ENCODE assay signal across 8 cellular contexts in genomic region chr16:29862884-29863668, GRCh38. TPM values are rescaled to one million over a fixed set of nuclear protein-coding genes. Genes with fewer than 3 reads are reported as not detected.
DNase-seq lines count a peak whose midpoint lies in the region; ATAC-seq and TF ChIP-seq lines count a peak whose summit lies in the region.

CDIPT (minus strand) TSS chr16:29863226; CDS start chr16:29862857, 369 bp downstream.

- peak in 1 of 2 donors; percentile 38 for TF ChIP-seq POLR2A in Peyer's patch (IDR thresholded peaks at IDR 0.05)

- H3K4me1 ChIP-seq in Peyer's patch (peaks cover 6 to 19% (median 8%) of the 10 kb centered on the region in 4 donors), muscle layer of colon (ENCODE audit: insufficient read depth, low read length) (peaks cover 18% of the 10 kb centered on the region)

- peak; percentile 96 for DNase-seq in DMS79 treated with DMSO at 0.1 percent for 48 hours (lab: John Stamatoyannopoulos, UW)
- DNase-seq in Peyer's patch = peak; percentile 90 to 97 (median 91)
- DNase-seq in activated T-cell treated with anti-CD3 and anti-CD28 coated beads, Interleukin-2, amount 50 U/mL, for 48 hours = peak; percentile 95 to 97
- peak; percentile 78 for DNase-seq in stimulated activated CD8-positive, alpha-beta memory T cell treated with anti-CD3 and anti-CD28 coated beads, Interleukin-7, amount 100 ng/mL, for 24 hours (ENCODE audit: low read depth)

- H3K36me3 ChIP-seq in KOPT-K1 (ENCODE audit: insufficient read depth, low read length) (peaks cover 33% of the 10 kb centered on the region), Peyer's patch (peaks cover 0 to 33% (median 0%) of the 10 kb centered on the region in 3 donors), muscle layer of colon (ENCODE audit: insufficient read depth, low read length) (peaks cover 30% of the 10 kb centered on the region)

- peak in 5 of 6 experiments; percentile 26 to 79 (median 71) for TF ChIP-seq CTCF in Peyer's patch (IDR thresholded peaks at IDR 0.05)

- ATAC-seq in GM21723 (IDR thresholded peaks at IDR 0.05; ENCODE audit: unreplicated experiment) (peak; percentile 90), esophagus mucosa (peak; percentile 96)

- H3K27ac ChIP-seq in KOPT-K1 (ENCODE audit: low read depth, low read length, poor library complexity, severe bottlenecking) (peak within 1 kb of the TSS; percentile 94), Peyer's patch (peak within 1 kb of the TSS; percentile 82 to 96 (median 89)), muscle layer of colon (ENCODE audit: low read depth, low read length) (peak within 1 kb of the TSS; percentile 90)

- peak within 1 kb of the TSS; percentile 54 for H3K9ac ChIP-seq in muscle layer of colon (ENCODE audit: low read length)

- H3K9me3 ChIP-seq in KOPT-K1 (ENCODE audit: insufficient read depth, low read length, poor library complexity, severe bottlenecking) = no peaks in the 10 kb centered on the region
- no peaks in the 10 kb centered on the region for H3K9me3 ChIP-seq in Peyer's patch
- no peaks in the 10 kb centered on the region for H3K9me3 ChIP-seq in muscle layer of colon (ENCODE audit: low read length)

- peak within 1 kb of the TSS; percentile 94 to 99 (median 98) for H3K4me3 ChIP-seq in Peyer's patch
- peak within 1 kb of the TSS; percentile 77 to 84 for H3K4me3 ChIP-seq in muscle layer of colon (ENCODE audit: low read depth in 1 of 2, low read length in 2 of 2)

- H3K27me3 ChIP-seq in Peyer's patch (no peaks in the 10 kb centered on the region), muscle layer of colon (ENCODE audit: control insufficient read depth in 1 of 2, insufficient read depth in 2 of 2, low read length in 2 of 2) (no peaks in the 10 kb centered on the region)

RNA-seq across cellular contexts. Expression of gene CDIPT, which starts in this region (rescaled TPM):
- total RNA-seq in Peyer's patch (100 to 1,000 TPM in 1 of 4 donors, 10 to 100 TPM in 3; 39.6 to 122 (median 91.2) TPM), esophagus mucosa (36.9 TPM)

Comparison
In these comparisons a context has a peak if more than half of its experiments do, and no peak if none do; other contexts are left out.
1. Peak in every context shown above with its lines: DNase-seq, ATAC-seq, H3K4me3 ChIP-seq and H3K27ac ChIP-seq.